Comparison of ENCODE assay signal across 20 cellular contexts in the genomic region with DNA sequence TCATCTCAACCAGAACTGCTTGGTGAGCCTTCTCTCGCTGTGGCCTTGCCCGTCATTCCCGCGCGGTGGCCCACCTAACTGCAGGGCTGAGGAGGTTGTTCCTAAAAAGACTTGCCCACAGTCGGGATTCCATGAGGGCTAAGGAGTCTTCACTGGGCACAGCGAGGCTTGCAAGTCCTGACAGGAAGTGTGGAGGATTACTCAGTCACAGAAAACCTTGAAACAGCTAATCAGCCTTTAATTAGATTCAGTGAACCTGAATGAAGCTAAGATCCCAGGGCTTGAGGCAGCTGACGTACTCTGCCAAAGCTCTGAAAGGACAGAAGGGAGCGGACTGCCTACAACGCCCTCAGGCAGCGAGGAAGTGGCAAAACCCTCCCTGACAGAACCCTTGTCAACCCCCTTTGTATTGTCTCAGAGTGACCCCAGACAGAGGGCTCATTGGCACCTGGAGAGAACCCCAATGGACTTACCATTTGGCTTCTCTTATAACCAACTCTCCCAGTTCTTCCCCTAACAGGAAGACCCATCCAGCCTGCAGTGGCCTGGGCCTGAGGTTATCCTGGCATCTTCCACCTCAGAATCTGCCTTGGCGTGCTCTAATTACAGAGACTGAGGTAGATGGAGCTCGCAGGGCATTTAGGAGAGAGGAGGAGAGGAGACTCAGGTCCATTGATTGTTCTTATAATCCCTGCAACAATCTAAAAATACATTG. TPM values are rescaled to one million over a fixed set of nuclear protein-coding genes. Genes with fewer than 3 reads are reported as not detected.
DNase-seq lines count a peak whose midpoint lies in the region; ATAC-seq, FAIRE-seq and TF ChIP-seq lines count a peak whose summit lies in the region.
"Had no signal": no experiment of that assay in that cellular context is flagged by ENCODE, and none has a peak within 500 bp of the region (broad histone marks: within the 10 kb centered on the region; RNA-seq: fewer than 3 reads in every experiment).

No MANE protein-coding gene starts in this region.

- 30% methylated on average over 8 of the region's 13 CpGs for WGBS in mammary epithelial cell (ENCODE audit: low coverage, missing lambda C conversion rate)
- 66 to 88% (median 88%) methylated on average over 8 to 13 of the region's 13 CpGs for WGBS in adrenal gland, 4 donors

- H3K4me2 ChIP-seq in mammary epithelial cell (ENCODE audit: insufficient read depth, low read depth, low read length), result peak overlapping the region; percentile 51

- peak overlapping the region; percentile 19 for H3K9ac ChIP-seq in mammary epithelial cell (ENCODE audit: insufficient read depth, low read length)

- no peak for TF ChIP-seq POLR2A in adrenal gland (IDR thresholded peaks at IDR 0.05)

- DNase-seq in NCI-H2171 treated with DMSO at 0.1 percent for 48 hours (lab: John Stamatoyannopoulos, UW) (peak; percentile 10), NCI-H2171 (lab: John Stamatoyannopoulos, UW) (no peak), mammary epithelial cell (peak; percentile 93), islet precursor cell (peak; percentile 73), urothelium cell line (ENCODE audit: low spot score) (no peak), adrenal gland (no peak)
- no peak for DNase-seq in activated CD4-positive, alpha-beta T cell treated with anti-CD3 and anti-CD28 coated beads for 1 hour
- DNase-seq: 8988T; activated CD4-positive, CD25-positive, alpha-beta regulatory T cell treated with anti-CD3 and anti-CD28 coated beads, Interleukin-2, amount 50 U/mL, for 72 hours; activated CD8-positive, alpha-beta memory T cell treated with anti-CD3 and anti-CD28 coated beads, Interleukin-2, amount 50 U/mL, for 4 hours; activated naive CD4-positive, alpha-beta T cell treated with Interleukin-2 at 50 U/mL for 16 hours; caudate nucleus; DND-41; head of caudate nucleus; KG1; kidney glomerular epithelial cell; RPMI8226; T-helper 2 cell had no signal

- H3K36me3 ChIP-seq in mammary epithelial cell (ENCODE audit: insufficient read depth, low read length), result no peaks in the 10 kb centered on the region
- H3K36me3 ChIP-seq in adrenal gland (replicated peaks in 1 of 2), result no peaks in the 10 kb centered on the region
- H3K36me3 ChIP-seq: HAP-1 had no signal

- no TSS peak for BruUV-seq in mammary epithelial cell (replicated peaks; lab: Mats Ljungman, UMichigan)

- H3K4me3 ChIP-seq in mammary epithelial cell (replicated peaks in 1 of 3; ENCODE audit: insufficient read depth in 1 of 3, low read depth in 2 of 3, low read length in 3 of 3) (no peak overlapping the region), adrenal gland (no peak overlapping the region)
- H3K4me3 ChIP-seq: HAP-1 had no signal

- H2AFZ ChIP-seq in mammary epithelial cell (ENCODE audit: low read depth, low read length), result peak overlapping the region; percentile 87

- H4K20me1 ChIP-seq in mammary epithelial cell (ENCODE audit: insufficient read depth, low read length), result no peaks in the 10 kb centered on the region

- ATAC-seq in GM18520 (IDR thresholded peaks at IDR 0.05; ENCODE audit: unreplicated experiment), result no peak

- H3K27ac ChIP-seq in mammary epithelial cell (ENCODE audit: insufficient read depth, low read depth, low read length), result peak overlapping the region; percentile 65
- no peak overlapping the region for H3K27ac ChIP-seq in adrenal gland

- dilution Hi-C loops in mammary epithelial cell (cut with HindIII; ENCODE audit: low sequenced_read_pairs), result no loop called here

- no peak for TF ChIP-seq CTCF in mammary epithelial cell (conservative IDR thresholded peaks at IDR 0.05 in 1 of 2, IDR thresholded peaks at IDR 0.05 in 1 of 2; ENCODE audit: extremely low read depth in 1 of 2, insufficient read depth in 1 of 2, low read depth in 1 of 2, low read length in 2 of 2)
- TF ChIP-seq CTCF in adrenal gland (IDR thresholded peaks at IDR 0.05), result no peak

- peaks cover 33% of the 10 kb centered on the region for H3K4me1 ChIP-seq in mammary epithelial cell (ENCODE audit: insufficient read depth, low read length)
- H3K4me1 ChIP-seq in adrenal gland (replicated peaks in 1 of 2), result no peaks in the 10 kb centered on the region
- H3K4me1 ChIP-seq: HAP-1 had no signal

- in situ Hi-C loops in mammary epithelial cell (cut with MboI; ENCODE audit: low sequenced_read_pairs in 2 of 2), result no loop called here

- no peaks in the 10 kb centered on the region for H3K79me2 ChIP-seq in mammary epithelial cell (ENCODE audit: insufficient read depth, low read length)

- H3K9me3 ChIP-seq in mammary epithelial cell (replicated peaks; ENCODE audit: insufficient read depth, low read length) (no peaks in the 10 kb centered on the region), adrenal gland (replicated peaks in 1 of 3) (no peaks in the 10 kb centered on the region)
- H3K9me3 ChIP-seq: HAP-1 had no signal

- intact Hi-C loops in mammary epithelial cell (cut with micrococcal nuclease), result no loop called here
- intact Hi-C loops in adrenal gland (cut with DNase I), result no loop called here

- no peaks in the 10 kb centered on the region for H3K27me3 ChIP-seq in mammary epithelial cell (ENCODE audit: insufficient read depth, low read length)
- H3K27me3 ChIP-seq in adrenal gland, result no peaks in the 10 kb centered on the region

- FAIRE-seq in urothelium cell line (lab: Jason Lieb, UNC), result no peak

- CTCF ChIA-PET in mammary epithelial cell (lab: Charles Lee; ENCODE audit: low non-redundant PET), result no interaction called here

RNA-seq across cellular contexts. Expression of a gene that starts 2.5 kb away (rescaled TPM):
- total RNA-seq in mammary epithelial cell, result 1 to 10 TPM in 1 of 2 donors, under 1 TPM in 1; 0.09 to 1.0 TPM
- polyA plus RNA-seq in mammary epithelial cell, result 0.27 TPM
- polyA minus RNA-seq in mammary epithelial cell, result 0.93 TPM
- 1 to 10 TPM in 1 of 8 donors, under 1 TPM in 3, not detected in 4; 0.12 to 1.0 (median 0.24) TPM for total RNA-seq in adrenal gland
- under 1 TPM in 2 of 3 donors, not detected in 1; 0.16 to 0.40 TPM for polyA plus RNA-seq in adrenal gland

Comparison
In these comparisons a context has a peak if more than half of its experiments do, and no peak if none do; other contexts are left out.
1. DNase-seq: peak in NCI-H2171 treated with DMSO at 0.1 percent for 48 hours (single experiment), mammary epithelial cell (single experiment) and islet precursor cell (single experiment); none in NCI-H2171 (single experiment), urothelium cell line (single experiment), adrenal gland (0 of 7) and activated CD4-positive, alpha-beta T cell treated with anti-CD3 and anti-CD28 coated beads for 1 hour (single experiment).